Comparison of ENCODE assay signal across 8 cellular contexts in the genomic region with DNA sequence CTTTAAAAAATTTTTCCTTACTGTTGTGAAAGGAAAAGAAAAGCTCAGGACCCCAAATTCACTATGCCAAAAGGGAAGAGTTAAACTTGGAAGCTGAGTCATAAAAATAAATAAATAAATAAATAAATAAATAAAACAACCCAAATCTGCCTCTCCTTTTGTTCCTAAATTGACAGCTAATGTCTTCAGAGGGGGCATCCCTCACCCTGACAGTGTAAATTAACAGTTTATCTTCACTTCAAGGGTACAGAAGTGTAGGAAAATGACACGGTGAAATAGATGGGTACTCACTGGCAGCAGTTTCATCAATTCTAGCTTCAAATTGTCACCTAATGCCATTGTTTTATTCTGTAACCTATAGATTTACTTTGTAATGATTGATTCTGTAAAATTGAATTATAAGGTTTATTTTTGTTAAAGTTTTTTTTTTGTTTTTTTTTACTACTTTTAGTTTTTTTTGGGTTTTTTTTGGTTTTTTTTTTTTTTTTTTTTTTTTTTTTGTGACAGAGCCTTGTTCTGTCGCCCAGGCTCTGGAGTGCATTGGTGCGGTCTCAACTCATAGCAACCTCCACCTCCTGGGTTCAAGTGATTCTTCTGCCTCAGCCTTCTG. TPM values are rescaled to one million over a fixed set of nuclear protein-coding genes. Genes with fewer than 3 reads are reported as not detected.
DNase-seq lines count a peak whose midpoint lies in the region; TF ChIP-seq lines count a peak whose summit lies in the region.

No MANE protein-coding gene starts in this region.

- H3K27me3 ChIP-seq in hepatocyte: no peaks in the 10 kb centered on the region

- H3K27ac ChIP-seq in hepatocyte: peak overlapping the region; percentile 91

- no peak for DNase-seq in activated naive CD4-positive, alpha-beta T cell treated with anti-CD3 and anti-CD28 coated beads for 36 hours
- no peak for DNase-seq in activated naive CD4-positive, alpha-beta T cell treated with anti-CD3 and anti-CD28 coated beads, Interleukin-2, amount 50 U/mL, for 16 hours
- no peak for DNase-seq in hepatocyte (ENCODE audit: low spot score)
- no peak for DNase-seq in type B pancreatic cell (ENCODE audit: extremely low spot score, unreplicated experiment)
- DNase-seq in cerebellar nuclear complex (lab: John Stamatoyannopoulos, UW): no peak
- no peak for DNase-seq in NCI-H187 (lab: John Stamatoyannopoulos, UW)
- DNase-seq in stimulated activated CD4-positive, alpha-beta T cell treated with anti-CD3 and anti-CD28 coated beads, Interleukin-15, amount 100 ng/mL, for 24 hours: no peak

- H3K27ac Mint-ChIP-seq in activated naive CD4-positive, alpha-beta T cell treated with anti-CD3 and anti-CD28 coated beads for 36 hours: peak overlapping the region; percentile 86
- peak overlapping the region; percentile 97 for H3K27ac Mint-ChIP-seq in type B pancreatic cell

- peaks cover 25% of the 10 kb centered on the region for H3K4me1 Mint-ChIP-seq in activated naive CD4-positive, alpha-beta T cell treated with anti-CD3 and anti-CD28 coated beads for 36 hours (ENCODE audit: low read depth)
- H3K4me1 Mint-ChIP-seq in type B pancreatic cell (ENCODE audit: unreplicated experiment): peaks cover 35% of the 10 kb centered on the region

- peak overlapping the region; percentile 51 for H2AFZ ChIP-seq in hepatocyte

- H3K4me3 ChIP-seq in WI38 (ENCODE audit: low read depth, low read length): peak overlapping the region; percentile 61
- no peak overlapping the region for H3K4me3 ChIP-seq in hepatocyte

- no peaks in the 10 kb centered on the region for H3K79me2 ChIP-seq in hepatocyte

- peak overlapping the region; percentile 79 for H3K4me3 Mint-ChIP-seq in activated naive CD4-positive, alpha-beta T cell treated with anti-CD3 and anti-CD28 coated beads for 36 hours
- H3K4me3 Mint-ChIP-seq in type B pancreatic cell: peak overlapping the region; percentile 84

- TF ChIP-seq CTCF in WI38 (IDR thresholded peaks at IDR 0.05; ENCODE audit: low read depth, low read length) (no peak), hepatocyte (IDR thresholded peaks at IDR 0.05; ENCODE audit: poor library complexity) (no peak), type B pancreatic cell (conservative IDR thresholded peaks at IDR 0.05) (no peak)

- no peaks in the 10 kb centered on the region for H3K36me3 Mint-ChIP-seq in activated naive CD4-positive, alpha-beta T cell treated with anti-CD3 and anti-CD28 coated beads for 36 hours (ENCODE audit: low read depth)
- no peaks in the 10 kb centered on the region for H3K36me3 Mint-ChIP-seq in type B pancreatic cell

- CTCF ChIA-PET in activated naive CD4-positive, alpha-beta T cell treated with anti-CD3 and anti-CD28 coated beads for 36 hours (lab: Charles Lee): interaction anchor here (0.9 to 3.4 kb wide), 5 partner anchors 16 to 50 kb away, joined by 3 to 16 read pairs (median 5); no protein-coding TSS in a partner anchor

- H3K27me3 Mint-ChIP-seq in activated naive CD4-positive, alpha-beta T cell treated with anti-CD3 and anti-CD28 coated beads for 36 hours (ENCODE audit: low read depth): no peaks in the 10 kb centered on the region
- H3K27me3 Mint-ChIP-seq in type B pancreatic cell: no peaks in the 10 kb centered on the region

- H3K9me2 ChIP-seq in hepatocyte (replicated peaks; ENCODE audit: insufficient read depth): no peaks in the 10 kb centered on the region

- H3K4me1 ChIP-seq in hepatocyte (ENCODE audit: insufficient read depth): peaks cover 21% of the 10 kb centered on the region

- WGBS in hepatocyte (ENCODE audit: low lambda C conversion rate, missing lambda C conversion rate): 85% methylated on average over 3 of the region's 3 CpGs

- H3K4me2 ChIP-seq in hepatocyte: peak overlapping the region; percentile 68

- no peaks in the 10 kb centered on the region for H3K36me3 ChIP-seq in hepatocyte (replicated peaks; ENCODE audit: insufficient read depth, low read depth)

- intact Hi-C loops in activated naive CD4-positive, alpha-beta T cell treated with anti-CD3 and anti-CD28 coated beads for 36 hours (cut with micrococcal nuclease): loop anchor here (5.0 kb wide), 4 partner anchors 34 to 1954 kb away; a partner anchor contains a TSS

- H3K9me3 ChIP-seq in hepatocyte (ENCODE audit: low read depth): no peaks in the 10 kb centered on the region

- H3K9me3 Mint-ChIP-seq in activated naive CD4-positive, alpha-beta T cell treated with anti-CD3 and anti-CD28 coated beads for 36 hours: no peaks in the 10 kb centered on the region
- H3K9me3 Mint-ChIP-seq in type B pancreatic cell: no peaks in the 10 kb centered on the region

- no peaks in the 10 kb centered on the region for H4K20me1 ChIP-seq in hepatocyte (ENCODE audit: insufficient read depth, poor library complexity, severe bottlenecking)

RNA-seq across cellular contexts. Expression of a gene that starts 18.5 kb away (rescaled TPM):
- total RNA-seq in activated naive CD4-positive, alpha-beta T cell treated with anti-CD3 and anti-CD28 coated beads for 36 hours: 10 to 100 TPM; 17.9 to 19.9 TPM
- total RNA-seq in hepatocyte (245 and 279 TPM in 2 replicates), type B pancreatic cell (ENCODE audit: low replicate concordance) (923 and 5,513 TPM in 2 replicates)
- polyA plus RNA-seq in hepatocyte: 254 and 337 TPM in 2 replicates

Comparison
In these comparisons a context has a peak if more than half of its experiments do, and no peak if none do; other contexts are left out.
1. RNA of a gene that starts 18.5 kb away (total RNA-seq): 923 to 5,513 TPM in type B pancreatic cell and 245 to 279 TPM in hepatocyte; 17.9 to 19.9 TPM in activated naive CD4-positive, alpha-beta T cell treated with anti-CD3 and anti-CD28 coated beads for 36 hours; every median in the first group is over 10 times any median in the second.